In genomic region chr5:53972314-53972713, GRCh38 we compare ENCODE assay signal across 26 cellular contexts.
A peak's percentile ranks its signal among the peaks of the same experiment; 100 is the strongest.
DNase-seq lines count a peak whose midpoint lies in the region; ATAC-seq, FAIRE-seq and TF ChIP-seq lines count a peak whose summit lies in the region.
"Had no signal": no experiment of that assay in that cellular context is flagged by ENCODE, and none has a peak within 500 bp of the region (broad histone marks: within the 10 kb centered on the region; RNA-seq: fewer than 3 reads in every experiment).

No MANE protein-coding gene starts in this region.

- H3K4me1 ChIP-seq in body of pancreas (peaks cover 16% of the 10 kb centered on the region), pancreas (peaks cover 11 to 23% (median 20%) of the 10 kb centered on the region in 3 donors)
- H3K4me1 ChIP-seq: BE2C, BLaER1 had no signal

- TF ChIP-seq CTCF in body of pancreas (IDR thresholded peaks at IDR 0.05) (no peak), pancreas (IDR thresholded peaks at IDR 0.05) (no peak)

- intact Hi-C loops in body of pancreas (cut with DNase I) (no loop called here), pancreas (cut with DNase I) (no loop called here)

- ATAC-seq in body of pancreas = peak; percentile 60
- ATAC-seq in pancreas = peak; percentile 75 to 86 (median 78)
- no peak for ATAC-seq in GM19351 (IDR thresholded peaks at IDR 0.05; ENCODE audit: unreplicated experiment)
- ATAC-seq: GM12878 had no signal

- FAIRE-seq in islet of Langerhans (lab: Jason Lieb, UNC) = peak; percentile 75
- peak; percentile 39 for FAIRE-seq in pancreas (lab: Jason Lieb, UNC)
- FAIRE-seq: A204.1, GM12878, GM12892, GM18507 had no signal

- H3K9me3 ChIP-seq in body of pancreas = no peaks in the 10 kb centered on the region
- no peaks in the 10 kb centered on the region for H3K9me3 ChIP-seq in pancreas
- H3K9me3 ChIP-seq: BE2C, BLaER1 had no signal

- H3K27me3 ChIP-seq in body of pancreas = no peaks in the 10 kb centered on the region
- H3K27me3 ChIP-seq in pancreas = no peaks in the 10 kb centered on the region
- H3K27me3 ChIP-seq: BE2C, BLaER1 had no signal

- DNase-seq in body of pancreas (no peak), pancreas (no peak), NCI-H1930 (lab: John Stamatoyannopoulos, UW) (no peak), NCI-H82 (lab: John Stamatoyannopoulos, UW) (no peak)
- DNase-seq: 8988T; ACHN; BE2C; C1 segment of cervical spinal cord; CD4-positive, alpha-beta memory T cell; CD4-positive, CD25-positive, alpha-beta regulatory T cell; CD8-positive, alpha-beta memory T cell; COR-L47; DMS 273 treated with DMSO at 0.1 percent for 48 hours; DMS153; DMS53; DMS79; DND-41; EL; GDM1 had no signal

- no peak for TF ChIP-seq POLR2A in body of pancreas (IDR thresholded peaks at IDR 0.05)

- H3K4me3 ChIP-seq in body of pancreas (no peak overlapping the region), pancreas (no peak overlapping the region)
- H3K4me3 ChIP-seq: BLaER1, GM12878 had no signal

- peak overlapping the region in 1 of 4 donors; percentile 20 for H3K27ac ChIP-seq in body of pancreas
- H3K27ac ChIP-seq in pancreas = peak overlapping the region in 1 of 4 donors; percentile 57
- H3K27ac ChIP-seq: BLaER1 had no signal

- H3K36me3 ChIP-seq in body of pancreas (replicated peaks in 1 of 2; ENCODE audit: insufficient read depth in 1 of 2, low read depth in 2 of 2) (no peaks in the 10 kb centered on the region), pancreas (no peaks in the 10 kb centered on the region)
- H3K36me3 ChIP-seq: BE2C, BLaER1 had no signal

- 46 to 49% methylated on average over 4 of the region's 4 CpGs for WGBS in body of pancreas, 2 donors
- 37 to 43% methylated on average over 4 of the region's 4 CpGs for WGBS in pancreas, 2 donors
